10 cellular contexts compared by ENCODE assay signal in genomic region chr5:372911-373709, GRCh38. TPM values are rescaled to one million over a fixed set of nuclear protein-coding genes. Genes with fewer than 3 reads are reported as not detected.
DNase-seq lines count a peak whose midpoint lies in the region; ATAC-seq and TF ChIP-seq lines count a peak whose summit lies in the region.
"Had no signal": no experiment of that assay in that cellular context is flagged by ENCODE, and none has a peak within 500 bp of the region (broad histone marks: within the 10 kb centered on the region; RNA-seq: fewer than 3 reads in every experiment).

No MANE protein-coding gene starts in this region.

- no peak overlapping the region for H4K8ac ChIP-seq in trophoblast cell (ENCODE audit: low read depth, low read length)

- H3K27ac Mint-ChIP-seq in CD8-positive, alpha-beta memory T cell, result no peak overlapping the region

- no peak overlapping the region for H3K14ac ChIP-seq in trophoblast cell (ENCODE audit: low read length)

- H3K9ac ChIP-seq in Loucy (ENCODE audit: low read depth, low read length, poor library complexity, severe bottlenecking), result peak overlapping the region; percentile 92
- no peak overlapping the region for H3K9ac ChIP-seq in trophoblast cell (ENCODE audit: low read length)

- H3K4me2 ChIP-seq in Loucy (ENCODE audit: low read depth, low read length, poor library complexity, severe bottlenecking) (peak overlapping the region; percentile 82), trophoblast cell (ENCODE audit: low read length) (peak overlapping the region; percentile 43)

- H4K20me1 ChIP-seq in Loucy (ENCODE audit: insufficient read depth, low read length, poor library complexity, severe bottlenecking), result no peaks in the 10 kb centered on the region

- no peaks in the 10 kb centered on the region for H3K9me2 ChIP-seq in Loucy (replicated peaks; ENCODE audit: low read depth, low read length)

- H3K4me1 Mint-ChIP-seq in CD8-positive, alpha-beta memory T cell, result peaks cover 11 to 33% (median 20%) of the 10 kb centered on the region in 3 donors

- no peak overlapping the region for H2BK120ac ChIP-seq in trophoblast cell (ENCODE audit: insufficient read depth, low read length, poor library complexity)

- no peaks in the 10 kb centered on the region for H3K9me3 Mint-ChIP-seq in CD8-positive, alpha-beta memory T cell

- no peak overlapping the region for H3K4me3 Mint-ChIP-seq in CD8-positive, alpha-beta memory T cell

- peaks cover 23 to 27% of the 10 kb centered on the region in 2 donors for H3K27me3 Mint-ChIP-seq in CD8-positive, alpha-beta memory T cell

- H2AFZ ChIP-seq in ACC112 (ENCODE audit: low read length, unreplicated experiment), result peak overlapping the region; percentile 44
- H2AFZ ChIP-seq in Loucy (ENCODE audit: low read length), result no peak overlapping the region
- H2AFZ ChIP-seq in trophoblast cell (ENCODE audit: insufficient read depth, low read length, poor library complexity), result no peak overlapping the region

- H2AK5ac ChIP-seq in trophoblast cell (ENCODE audit: low read length), result no peak overlapping the region

- WGBS in trophoblast cell (ENCODE audit: extremely low coverage, insufficient coverage, insufficient read length), result no CpG with 5 or more reads among the region's 27 CpGs

- no peaks in the 10 kb centered on the region for H3K9me3 ChIP-seq in Loucy (ENCODE audit: insufficient read depth, low read depth, low read length)
- no peaks in the 10 kb centered on the region for H3K9me3 ChIP-seq in trophoblast cell (ENCODE audit: insufficient read depth, low read depth, low read length)
- no peaks in the 10 kb centered on the region for H3K9me3 ChIP-seq in CD8-positive, alpha-beta memory T cell (ENCODE audit: low read length)
- H3K9me3 ChIP-seq: ascending aorta, right lobe of liver had no signal

- H3K36me3 ChIP-seq in ACC112 (ENCODE audit: insufficient read depth, low read length), result no peaks in the 10 kb centered on the region
- no peaks in the 10 kb centered on the region for H3K36me3 ChIP-seq in Loucy (ENCODE audit: insufficient read depth, low read length)
- no peaks in the 10 kb centered on the region for H3K36me3 ChIP-seq in brain microvascular endothelial cell (replicated peaks)
- H3K36me3 ChIP-seq in trophoblast cell (ENCODE audit: control insufficient read depth in 1 of 2, insufficient read depth in 2 of 2, low read length in 2 of 2), result no peaks in the 10 kb centered on the region
- H3K36me3 ChIP-seq in CD8-positive, alpha-beta memory T cell (ENCODE audit: insufficient read depth, low read length), result no peaks in the 10 kb centered on the region
- H3K36me3 ChIP-seq: ascending aorta, right lobe of liver had no signal

- H3K27me3 ChIP-seq in ACC112 (ENCODE audit: insufficient read depth, low read length), result no peaks in the 10 kb centered on the region
- H3K27me3 ChIP-seq in Loucy (ENCODE audit: insufficient read depth, low read length, poor library complexity, severe bottlenecking), result no peaks in the 10 kb centered on the region
- H3K27me3 ChIP-seq in brain microvascular endothelial cell (replicated peaks), result no peaks in the 10 kb centered on the region
- H3K27me3 ChIP-seq in trophoblast cell (ENCODE audit: insufficient read depth, low read length), result peaks cover 11% of the 10 kb centered on the region
- H3K27me3 ChIP-seq in CD8-positive, alpha-beta memory T cell (ENCODE audit: insufficient read depth, low read length, poor library complexity, severe bottlenecking), result peaks cover 12% of the 10 kb centered on the region
- H3K27me3 ChIP-seq: ascending aorta, right lobe of liver had no signal

- POLR2A ChIA-PET in CD8-positive, alpha-beta memory T cell (lab: Charles Lee), result no interaction called here

- no peak overlapping the region for H3K18ac ChIP-seq in trophoblast cell (ENCODE audit: low read length)

- peaks cover 2% of the 10 kb centered on the region for H3K79me1 ChIP-seq in trophoblast cell (ENCODE audit: low read length)

- CTCF ChIA-PET in CD8-positive, alpha-beta memory T cell (lab: Charles Lee), result no interaction called here

- no peak for TF ChIP-seq CTCF in Loucy (conservative IDR thresholded peaks at IDR 0.05; ENCODE audit: low read length)
- no peak for TF ChIP-seq CTCF in brain microvascular endothelial cell (IDR thresholded peaks at IDR 0.05; ENCODE audit: low read depth, low read length, missing control alignments)
- no peak for TF ChIP-seq CTCF in GM20000 (IDR thresholded peaks at IDR 0.05; ENCODE audit: extremely low read depth, missing control alignments)

- peak; percentile 7 for ATAC-seq in GM18502 (IDR thresholded peaks at IDR 0.05; ENCODE audit: poor library complexity, unreplicated experiment)
- ATAC-seq in HG03571 (IDR thresholded peaks at IDR 0.05; ENCODE audit: unreplicated experiment), result no peak

- H3K23ac ChIP-seq in trophoblast cell (ENCODE audit: low read length), result no peak overlapping the region

- no peak overlapping the region for H4K12ac ChIP-seq in trophoblast cell (ENCODE audit: low read depth, low read length)

- no peaks in the 10 kb centered on the region for H3F3A ChIP-seq in Loucy (ENCODE audit: low read depth)

- H3K4ac ChIP-seq in trophoblast cell (ENCODE audit: low read depth, low read length), result no peak overlapping the region

- in situ Hi-C loops in brain microvascular endothelial cell (cut with HindIII; ENCODE audit: low pct_ligation_motif_present, low sequenced_read_pairs), result no loop called here

- H3K4me3 ChIP-seq in ACC112 (ENCODE audit: low read depth, low read length) (peak overlapping the region; percentile 58), Loucy (ENCODE audit: low read length, poor library complexity, severe bottlenecking) (peak overlapping the region; percentile 77), brain microvascular endothelial cell (ENCODE audit: low read depth, low read length) (no peak overlapping the region), trophoblast cell (ENCODE audit: low read depth, low read length) (no peak overlapping the region)
- H3K4me3 ChIP-seq in CD8-positive, alpha-beta memory T cell (ENCODE audit: low read length), result no peak overlapping the region
- H3K4me3 ChIP-seq: right lobe of liver had no signal

- H2BK12ac ChIP-seq in trophoblast cell (ENCODE audit: low read length), result no peak overlapping the region

- no peak overlapping the region for H4K91ac ChIP-seq in trophoblast cell (ENCODE audit: low read depth, low read length)

- H3K4me1 ChIP-seq in ACC112 (ENCODE audit: control insufficient read depth, insufficient read depth, low read length, unreplicated experiment), result peaks cover 55% of the 10 kb centered on the region
- peaks cover 91% of the 10 kb centered on the region for H3K4me1 ChIP-seq in Loucy (ENCODE audit: insufficient read depth, low read length, poor library complexity, severe bottlenecking)
- peaks cover 9% of the 10 kb centered on the region in 2 experiments for H3K4me1 ChIP-seq in trophoblast cell (ENCODE audit: control insufficient read depth in 1 of 2, insufficient read depth in 2 of 2, low read length in 2 of 2)
- H3K4me1 ChIP-seq in CD8-positive, alpha-beta memory T cell (ENCODE audit: insufficient read depth, low read length), result peaks cover 12% of the 10 kb centered on the region
- H3K4me1 ChIP-seq: ascending aorta, right lobe of liver had no signal

- H3K79me2 ChIP-seq in ACC112 (ENCODE audit: control insufficient read depth, insufficient read depth, low read length, unreplicated experiment) (no peaks in the 10 kb centered on the region), Loucy (ENCODE audit: insufficient read depth, low read length) (peaks cover 12% of the 10 kb centered on the region; the same call in 1 of the 2 replicates), trophoblast cell (ENCODE audit: control insufficient read depth, insufficient read depth, low read length, poor library complexity) (no peaks in the 10 kb centered on the region)

- peak overlapping the region; percentile 87 for H3K27ac ChIP-seq in ACC112 (ENCODE audit: low read depth, low read length)
- peak overlapping the region; percentile 87 for H3K27ac ChIP-seq in brain microvascular endothelial cell
- H3K27ac ChIP-seq in trophoblast cell (ENCODE audit: low read depth, low read length), result no peak overlapping the region
- H3K27ac ChIP-seq in CD8-positive, alpha-beta memory T cell (ENCODE audit: low read depth, low read length), result no peak overlapping the region
- H3K27ac ChIP-seq: ascending aorta, right lobe of liver had no signal

- H2BK5ac ChIP-seq in trophoblast cell (ENCODE audit: low read depth, low read length, poor library complexity), result no peak overlapping the region

- DNase-seq in brain microvascular endothelial cell (no peak), trophoblast cell (no peak), GM20000 (ENCODE audit: low spot score) (no peak)
- DNase-seq in CD8-positive, alpha-beta memory T cell, result no peak

- no peaks in the 10 kb centered on the region for H3K36me3 Mint-ChIP-seq in CD8-positive, alpha-beta memory T cell

RNA-seq across cellular contexts. Expression of gene AHRR, which starts 51.6 kb away (rescaled TPM):
- polyA plus RNA-seq in trophoblast cell (2013), result 1.1 and 1.3 TPM in 2 replicates
- 10 to 100 TPM; 31.7 to 38.2 TPM for total RNA-seq in CD8-positive, alpha-beta memory T cell
- polyA plus RNA-seq in CD8-positive, alpha-beta memory T cell, result not detected
- total RNA-seq: ascending aorta had no signal

Comparison
In these comparisons a context has a peak if more than half of its experiments do, and no peak if none do; other contexts are left out.
1. H3K27ac ChIP-seq: peak in ACC112 (single experiment) and brain microvascular endothelial cell (single experiment); none in trophoblast cell (single experiment) and CD8-positive, alpha-beta memory T cell (single experiment).
2. H3K4me3 ChIP-seq: peak in ACC112 (single experiment) and Loucy (single experiment); none in brain microvascular endothelial cell (single experiment), trophoblast cell (single experiment) and CD8-positive, alpha-beta memory T cell (single experiment).